In the genomic region with DNA sequence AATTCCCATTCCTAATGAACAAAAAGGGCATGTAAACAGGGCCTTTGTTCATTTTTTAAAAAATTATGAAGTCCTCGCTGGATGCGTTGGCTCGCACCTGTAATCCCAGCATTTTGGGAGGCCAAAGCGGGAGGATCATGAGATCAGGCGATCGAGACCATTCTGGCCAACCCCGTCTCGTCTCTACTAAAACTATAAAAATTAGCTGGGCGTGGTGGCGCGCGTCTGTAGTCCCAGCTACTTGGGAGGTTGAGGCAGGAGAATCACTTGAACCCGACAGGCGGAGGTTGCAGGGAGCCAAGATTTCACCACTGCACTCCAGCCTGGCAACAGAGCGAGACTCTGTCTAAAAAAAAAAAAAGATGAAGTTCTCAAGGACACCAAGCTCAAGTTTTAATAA, we compare ENCODE assay signal across 13 cellular contexts. TPM values are rescaled to one million over a fixed set of nuclear protein-coding genes. Genes with fewer than 3 reads are reported as not detected.
"Had no signal": no experiment of that assay in that cellular context is flagged by ENCODE, and none has a peak within 500 bp of the region (broad histone marks: within the 10 kb centered on the region; RNA-seq: fewer than 3 reads in every experiment).

No MANE protein-coding gene starts in this region.

RNA-seq across cellular contexts. Expression of gene WFIKKN2, which starts 24.3 kb away (rescaled TPM):
- total RNA-seq: activated B cell treated with CpG ODN at 0.5 μM for 24 hours; activated CD4-positive, alpha-beta memory T cell treated with anti-CD3 and anti-CD28 coated beads for 36 hours; activated naive CD4-positive, alpha-beta T cell treated with anti-CD3 and anti-CD28 coated beads for 36 hours; activated naive CD4-positive, alpha-beta T cell treated with anti-CD3 and anti-CD28 coated beads, Interleukin-2, amount 50 U/mL, for 72 hours; activated T-cell treated with anti-CD3 and anti-CD28 coated beads, Interleukin-2, amount 50 U/mL, for 4 hours; activated T-helper 1 cell treated with anti-CD3 and anti-CD28 coated beads, Interleukin-12 subunit alpha, Interleukin-12 subunit beta, Interleukin-2, Interleukin-4 antibody, amounts not matched to agents 30 ng/mL and 10 ng/mL and 1 ng/mL, durations not matched to agents 14 hours and 24 hours and 36 hours; MCF 10A; OCI-LY7; PC-9; SK-MEL-5; T-cell had no signal
- polyA plus RNA-seq: aorta, IgD-negative memory B cell had no signal
